In genomic region chr2:47719099-47719498, GRCh38 we compare ENCODE assay signal across 15 cellular contexts.
DNase-seq lines count a peak whose midpoint lies in the region; ATAC-seq and TF ChIP-seq lines count a peak whose summit lies in the region.
"Had no signal": no experiment of that assay in that cellular context is flagged by ENCODE, and none has a peak within 500 bp of the region (broad histone marks: within the 10 kb centered on the region; RNA-seq: fewer than 3 reads in every experiment).

No MANE protein-coding gene starts in this region.

- no peak overlapping the region for H4K8ac ChIP-seq in mesendoderm (ENCODE audit: low read depth, low read length)

- no peak overlapping the region for H3K27ac ChIP-seq in mesendoderm (ENCODE audit: low read depth, low read length)
- H3K27ac ChIP-seq: heart left ventricle, spleen had no signal

- DNase-seq in T-helper 17 cell (no peak), lower leg skin (ENCODE audit: low spot score in 2 of 2) (no peak), mesendoderm (no peak), hippocampal formation (lab: John Stamatoyannopoulos, UW) (no peak)
- DNase-seq in activated CD8-positive, alpha-beta memory T cell treated with anti-CD3 and anti-CD28 coated beads, Interleukin-2, amount 50 U/mL, for 4 hours: no peak
- DNase-seq: activated CD4-positive, alpha-beta T cell treated with anti-CD3 and anti-CD28 coated beads for 4 hours; effector CD4-positive, alpha-beta T cell; heart left ventricle; mucosa of descending colon; NCI-H226; Right ventricle myocardium superior; spleen had no signal

- no peak overlapping the region for H3K4me2 ChIP-seq in mesendoderm (ENCODE audit: low read length)

- H3K4me3 ChIP-seq in lower leg skin (ENCODE audit: low read depth, poor library complexity, severe bottlenecking) (no peak overlapping the region), mesendoderm (ENCODE audit: low read length) (no peak overlapping the region)
- H3K4me3 ChIP-seq: heart left ventricle, mucosa of descending colon, spleen had no signal

- H3K27me3 ChIP-seq in mesendoderm (ENCODE audit: insufficient read depth, low read length, poor library complexity): no peaks in the 10 kb centered on the region
- H3K27me3 ChIP-seq: heart left ventricle, spleen had no signal

- peaks cover 3% of the 10 kb centered on the region for H3K36me3 Mint-ChIP-seq in T-helper 17 cell (ENCODE audit: low read depth)

- H3K79me1 ChIP-seq in mesendoderm (ENCODE audit: low read length): no peaks in the 10 kb centered on the region

- intact Hi-C loops in lower leg skin (cut with DNase I; ENCODE audit: low total_unique reads): no loop called here

- no peak for TF ChIP-seq POLR2A in lower leg skin (IDR thresholded peaks at IDR 0.05)

- no peak overlapping the region for H2BK120ac ChIP-seq in mesendoderm (ENCODE audit: low read depth, low read length)

- no peaks in the 10 kb centered on the region for H3K36me3 ChIP-seq in mesendoderm (ENCODE audit: control insufficient read depth, insufficient read depth, low read length)
- H3K36me3 ChIP-seq: heart left ventricle, spleen had no signal

- peak overlapping the region; percentile 6 for H3K27ac Mint-ChIP-seq in T-helper 17 cell

- ATAC-seq in GM18511 (IDR thresholded peaks at IDR 0.05; ENCODE audit: unreplicated experiment) (peak; percentile 78), GM21367 (IDR thresholded peaks at IDR 0.05; ENCODE audit: unreplicated experiment) (peak; percentile 61), HG03064 (IDR thresholded peaks at IDR 0.05; ENCODE audit: low read depth, unreplicated experiment) (peak; percentile 56), T-helper 17 cell (no peak)
- ATAC-seq: heart left ventricle, mucosa of descending colon had no signal

- 63 to 70% methylated on average over 4 of the region's 4 CpGs for WGBS in lower leg skin, 2 donors
- no CpG with 5 or more reads among the region's 4 CpGs for WGBS in mesendoderm (ENCODE audit: extremely low coverage, insufficient coverage, low lambda C conversion rate)

- H3K23ac ChIP-seq in mesendoderm (ENCODE audit: low read length): no peak overlapping the region

- no peak overlapping the region for H2AK5ac ChIP-seq in mesendoderm (ENCODE audit: low read length)

- no peak overlapping the region for H3K56ac ChIP-seq in mesendoderm (ENCODE audit: low read length)

- no peak overlapping the region for H3K9ac ChIP-seq in mesendoderm (ENCODE audit: low read length)

- peaks cover 6% of the 10 kb centered on the region for H3K4me1 Mint-ChIP-seq in T-helper 17 cell

- H2BK5ac ChIP-seq in mesendoderm (ENCODE audit: low read length): no peak overlapping the region

- H3K9me3 ChIP-seq in T-helper 17 cell (ENCODE audit: control insufficient read depth, low read length, poor library complexity, severe bottlenecking): no peaks in the 10 kb centered on the region
- H3K9me3 ChIP-seq: heart left ventricle, mucosa of descending colon, spleen had no signal

- no peaks in the 10 kb centered on the region for H3K4me1 ChIP-seq in mesendoderm (ENCODE audit: control insufficient read depth, low read depth, low read length)
- H3K4me1 ChIP-seq: heart left ventricle had no signal

- H4K5ac ChIP-seq in mesendoderm (ENCODE audit: low read length): no peak overlapping the region

- H3K18ac ChIP-seq in mesendoderm (ENCODE audit: low read length): no peak overlapping the region

- H3K27me3 Mint-ChIP-seq in T-helper 17 cell: peaks cover 5% of the 10 kb centered on the region

- H3K4ac ChIP-seq in mesendoderm (ENCODE audit: low read depth, low read length): no peak overlapping the region

- no peak for TF ChIP-seq CTCF in lower leg skin (IDR thresholded peaks at IDR 0.05)

- H3K4me3 Mint-ChIP-seq in T-helper 17 cell: no peak overlapping the region

- no peak overlapping the region for H2BK15ac ChIP-seq in mesendoderm (replicated peaks; ENCODE audit: low read depth)

- no peaks in the 10 kb centered on the region for H3K79me2 ChIP-seq in mesendoderm (ENCODE audit: control insufficient read depth, insufficient read depth, low read length)
